In genomic region chr9:35603506-35603985, GRCh38 we compare ENCODE assay signal across 8 cellular contexts. TPM values are rescaled to one million over a fixed set of nuclear protein-coding genes. Genes with fewer than 3 reads are reported as not detected.
DNase-seq lines count a peak whose midpoint lies in the region; ATAC-seq and TF ChIP-seq lines count a peak whose summit lies in the region.

No MANE protein-coding gene starts in this region.

- H3K36me3 Mint-ChIP-seq in activated naive CD4-positive, alpha-beta T cell treated with anti-CD3 and anti-CD28 coated beads, Interleukin-2, amount 50 U/mL, for 24 hours: no peaks in the 10 kb centered on the region

- H3K4me3 ChIP-seq in LNCaP clone FGC (ENCODE audit: low read depth, low read length): peak overlapping the region; percentile 67

- H3K27ac Mint-ChIP-seq in activated naive CD4-positive, alpha-beta T cell treated with anti-CD3 and anti-CD28 coated beads, Interleukin-2, amount 50 U/mL, for 24 hours: peak overlapping the region; percentile 95

- TF ChIP-seq CTCF in LNCaP clone FGC (IDR thresholded peaks at IDR 0.05; ENCODE audit: control insufficient read depth, extremely low read depth, insufficient read depth): no peak

- peak overlapping the region; percentile 94 for H3K4me3 Mint-ChIP-seq in activated naive CD4-positive, alpha-beta T cell treated with anti-CD3 and anti-CD28 coated beads, Interleukin-2, amount 50 U/mL, for 24 hours

- ATAC-seq in left ventricle myocardium superior (peak; percentile 30), sciatic nerve (peak; percentile 66), GM21381 (IDR thresholded peaks at IDR 0.05; ENCODE audit: unreplicated experiment) (no peak), esophagus mucosa (no peak)

- H3K4me1 Mint-ChIP-seq in activated naive CD4-positive, alpha-beta T cell treated with anti-CD3 and anti-CD28 coated beads, Interleukin-2, amount 50 U/mL, for 24 hours: peaks cover 37% of the 10 kb centered on the region

- DNase-seq in EL: peak; percentile 76
- peak; percentile 13 for DNase-seq in LNCaP clone FGC (ENCODE audit: low read depth)
- DNase-seq in left ventricle myocardium superior: peak; percentile 80
- peak; percentile 83 for DNase-seq in sciatic nerve (ENCODE audit: low spot score)
- DNase-seq in A172 (ENCODE audit: low spot score): no peak

- no peaks in the 10 kb centered on the region for H3K9me3 Mint-ChIP-seq in activated naive CD4-positive, alpha-beta T cell treated with anti-CD3 and anti-CD28 coated beads, Interleukin-2, amount 50 U/mL, for 24 hours

- intact Hi-C loops in left ventricle myocardium superior (cut with micrococcal nuclease) (no loop called here), sciatic nerve (cut with DNase I) (no loop called here)

- no peaks in the 10 kb centered on the region for H3K27me3 Mint-ChIP-seq in activated naive CD4-positive, alpha-beta T cell treated with anti-CD3 and anti-CD28 coated beads, Interleukin-2, amount 50 U/mL, for 24 hours

RNA-seq across cellular contexts. Expression of gene TESK1, which starts 1.5 kb away (rescaled TPM):
- 28.8 TPM for total RNA-seq in left ventricle myocardium superior
- total RNA-seq in sciatic nerve: 49.0 TPM
- total RNA-seq in A172 (2014; rRNA removed; shearing (Covaris generic)): 11.3 and 15.1 TPM in 2 replicates
- 9.5 TPM for total RNA-seq in esophagus mucosa

RNA-seq across cellular contexts. Expression of gene CD72, which starts 14.7 kb away (rescaled TPM):
- 0.77 TPM for total RNA-seq in left ventricle myocardium superior
- total RNA-seq in sciatic nerve: 5.5 TPM
- 0.12 and 0.48 TPM in 2 replicates for total RNA-seq in A172 (2014; rRNA removed; shearing (Covaris generic))
- 0.52 TPM for total RNA-seq in esophagus mucosa

RNA-seq across cellular contexts. Expression of gene SIT1, which starts 47.2 kb away (rescaled TPM):
- 0.32 TPM for total RNA-seq in left ventricle myocardium superior
- total RNA-seq in sciatic nerve: 0.67 TPM
- total RNA-seq in A172 (2014; rRNA removed; shearing (Covaris generic)): not detected in 2 replicates
- total RNA-seq in esophagus mucosa: 0.44 TPM

RNA-seq across cellular contexts. Expression of gene RMRP, which starts 54.3 kb away (rescaled TPM):
- total RNA-seq in left ventricle myocardium superior (16,495 TPM), sciatic nerve (12,220 TPM), esophagus mucosa (5,550 TPM)
- 1,768 and 6,657 TPM in 2 replicates for total RNA-seq in A172 (2014; rRNA removed; shearing (Covaris generic))

RNA-seq across cellular contexts. Expression of gene CCDC107, which starts 54.5 kb away (rescaled TPM):
- 45.6 TPM for total RNA-seq in left ventricle myocardium superior
- total RNA-seq in sciatic nerve: 28.0 TPM
- 5.7 and 12.6 TPM in 2 replicates for total RNA-seq in A172 (2014; rRNA removed; shearing (Covaris generic))
- 7.9 TPM for total RNA-seq in esophagus mucosa

Comparison
In these comparisons a context has a peak if more than half of its experiments do, and no peak if none do; other contexts are left out.
1. ATAC-seq: peak in left ventricle myocardium superior (single experiment) and sciatic nerve (single experiment); none in GM21381 (single experiment) and esophagus mucosa (single experiment).